23 cellular contexts compared by ENCODE assay signal in the genomic region with DNA sequence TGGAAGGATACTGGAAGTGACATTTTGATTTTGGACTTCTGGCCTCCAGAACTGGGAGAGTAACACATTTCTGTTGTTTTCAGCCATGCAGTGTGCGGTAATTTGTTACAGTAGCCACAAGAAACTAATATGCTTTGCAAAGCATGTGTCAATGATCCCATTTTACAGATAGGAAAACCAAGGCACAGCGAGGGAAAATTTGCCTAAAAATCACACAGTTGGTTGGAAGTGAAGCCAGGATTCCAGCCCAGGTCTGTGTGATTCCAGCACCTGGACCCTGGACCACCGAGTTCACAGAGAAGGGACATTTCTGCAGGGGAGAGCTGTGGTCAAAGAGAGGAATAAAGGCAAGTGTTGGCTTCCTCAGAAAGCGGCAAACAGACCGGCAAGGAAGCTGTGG.
"Had no signal": no experiment of that assay in that cellular context is flagged by ENCODE, and none has a peak within 500 bp of the region (broad histone marks: within the 10 kb centered on the region; RNA-seq: fewer than 3 reads in every experiment).

No MANE protein-coding gene starts in this region.

- H3K9me3 Mint-ChIP-seq: activated CD4-positive, alpha-beta T cell treated with anti-CD3 and anti-CD28 coated beads, Interleukin-2, amount 10 ng/mL, durations not matched to agents 24 days and 14 days; activated CD8-positive, alpha-beta T cell treated with anti-CD3 and anti-CD28 coated beads for 36 hours; activated naive CD4-positive, alpha-beta T cell treated with anti-CD3 and anti-CD28 coated beads, Interleukin-2, amount 50 U/mL, for 72 hours; activated T-helper 1 cell treated with anti-CD3 and anti-CD28 coated beads, Interleukin-12 subunit alpha, Interleukin-12 subunit beta, Interleukin-2, Interleukin-4 antibody, amounts not matched to agents 30 ng/mL and 10 ng/mL and 1 ng/mL, durations not matched to agents 14 hours and 24 hours and 36 hours; naive thymus-derived CD4-positive, alpha-beta T cell; neural crest cell had no signal

- H3K4me1 ChIP-seq: prostate gland had no signal

- H3K36me3 ChIP-seq: brain microvascular endothelial cell, left lung, prostate gland, spleen, thoracic aorta, upper lobe of left lung had no signal

- H3K27ac ChIP-seq: left lung, prostate gland, spleen, upper lobe of left lung had no signal

- DNase-seq: activated CD4-positive, alpha-beta T cell treated with anti-CD3 and anti-CD28 coated beads, Interleukin-2, amount 10 ng/mL, durations not matched to agents 24 days and 14 days; activated CD8-positive, alpha-beta memory T cell treated with anti-CD3 and anti-CD28 coated beads, Interleukin-2, amount 10 ng/mL, durations not matched to agents 7 days and 5 days; activated CD8-positive, alpha-beta T cell treated with anti-CD3 and anti-CD28 coated beads for 36 hours; activated gamma-delta T cell; activated T-cell treated with anti-CD3 and anti-CD28 coated beads for 4 hours; brain microvascular endothelial cell; caudate nucleus; effector memory CD4-positive, alpha-beta T cell; foreskin melanocyte; immature natural killer cell; left lung; naive thymus-derived CD4-positive, alpha-beta T cell; spleen; stimulated activated CD4-positive, alpha-beta T cell treated with anti-CD3 and anti-CD28 coated beads, Interleukin-4, amount 100 ng/mL, for 1 hour; stimulated activated naive CD4-positive, alpha-beta T cell had no signal

- ATAC-seq: activated CD4-positive, CD25-positive, alpha-beta regulatory T cell treated with anti-CD3 and anti-CD28 coated beads, Interleukin-2, amount 50 U/mL, for 24 hours; activated CD8-positive, alpha-beta memory T cell treated with anti-CD3 and anti-CD28 coated beads, Interleukin-2, amount 10 ng/mL, durations not matched to agents 7 days and 5 days; activated CD8-positive, alpha-beta T cell treated with anti-CD3 and anti-CD28 coated beads for 36 hours had no signal

- H3K27me3 ChIP-seq: brain microvascular endothelial cell, left lung, spleen, upper lobe of left lung had no signal

- H3K9me3 ChIP-seq: left lung, prostate gland, spleen, thoracic aorta, upper lobe of left lung had no signal

- H3K27ac Mint-ChIP-seq: activated CD4-positive, alpha-beta T cell treated with anti-CD3 and anti-CD28 coated beads, Interleukin-2, amount 10 ng/mL, durations not matched to agents 24 days and 14 days; activated CD8-positive, alpha-beta memory T cell treated with anti-CD3 and anti-CD28 coated beads, Interleukin-2, amount 10 ng/mL, durations not matched to agents 7 days and 5 days; activated CD8-positive, alpha-beta T cell treated with anti-CD3 and anti-CD28 coated beads for 36 hours; activated naive CD4-positive, alpha-beta T cell treated with anti-CD3 and anti-CD28 coated beads, Interleukin-2, amount 50 U/mL, for 72 hours; activated T-helper 1 cell treated with anti-CD3 and anti-CD28 coated beads, Interleukin-12 subunit alpha, Interleukin-12 subunit beta, Interleukin-2, Interleukin-4 antibody, amounts not matched to agents 30 ng/mL and 10 ng/mL and 1 ng/mL, durations not matched to agents 14 hours and 24 hours and 36 hours; naive thymus-derived CD4-positive, alpha-beta T cell had no signal

- H3K4me3 Mint-ChIP-seq: activated CD4-positive, alpha-beta T cell treated with anti-CD3 and anti-CD28 coated beads, Interleukin-2, amount 10 ng/mL, durations not matched to agents 24 days and 14 days; activated CD8-positive, alpha-beta memory T cell treated with anti-CD3 and anti-CD28 coated beads, Interleukin-2, amount 10 ng/mL, durations not matched to agents 7 days and 5 days; activated CD8-positive, alpha-beta T cell treated with anti-CD3 and anti-CD28 coated beads for 36 hours; activated T-helper 1 cell treated with anti-CD3 and anti-CD28 coated beads, Interleukin-12 subunit alpha, Interleukin-12 subunit beta, Interleukin-2, Interleukin-4 antibody, amounts not matched to agents 30 ng/mL and 10 ng/mL and 1 ng/mL, durations not matched to agents 14 hours and 24 hours and 36 hours; immature natural killer cell; neural crest cell had no signal

- H3K36me3 Mint-ChIP-seq: activated CD8-positive, alpha-beta memory T cell treated with anti-CD3 and anti-CD28 coated beads, Interleukin-2, amount 10 ng/mL, durations not matched to agents 7 days and 5 days; activated naive CD4-positive, alpha-beta T cell treated with anti-CD3 and anti-CD28 coated beads, Interleukin-2, amount 50 U/mL, for 72 hours; immature natural killer cell; naive thymus-derived CD4-positive, alpha-beta T cell had no signal

- H3K4me3 ChIP-seq: left lung, lung, prostate gland, spleen, thoracic aorta, upper lobe of left lung had no signal
